In genomic region chr14:87745507-87746118, GRCh38 we compare ENCODE assay signal across 8 cellular contexts.
DNase-seq lines count a peak whose midpoint lies in the region; ATAC-seq, FAIRE-seq and TF ChIP-seq lines count a peak whose summit lies in the region.

No MANE protein-coding gene starts in this region.

- H2BK20ac ChIP-seq in H1 (ENCODE audit: low read length): no peak overlapping the region

- H3K18ac ChIP-seq in H1 (ENCODE audit: extremely low read depth, low read length): no peak overlapping the region

- ATAC-seq in HG02884 (IDR thresholded peaks at IDR 0.05; ENCODE audit: unreplicated experiment): peak; percentile 48

- H3K27me3 ChIP-seq in BE2C (no peaks in the 10 kb centered on the region), H1 (replicated peaks in 1 of 4; ENCODE audit: control insufficient read depth in 3 of 4, extremely low read depth in 1 of 4, insufficient read depth in 3 of 4, low read length in 3 of 4) (no peaks in the 10 kb centered on the region), parathyroid adenoma (ENCODE audit: control insufficient read depth, insufficient read depth, low read length) (no peaks in the 10 kb centered on the region)

- no peak overlapping the region for H2BK120ac ChIP-seq in H1 (replicated peaks; ENCODE audit: low read depth, low read length)

- H3K56ac ChIP-seq in H1 (replicated peaks; ENCODE audit: insufficient read length, low read depth, low read length): no peak overlapping the region

- H2AK5ac ChIP-seq in H1 (ENCODE audit: low read depth, low read length): no peak overlapping the region

- no peak overlapping the region for H2BK5ac ChIP-seq in H1 (ENCODE audit: low read depth, low read length)

- TF ChIP-seq CTCF in BE2C (IDR thresholded peaks at IDR 0.05; ENCODE audit: low read depth, low read length) (peak; percentile 79), GM12875 (IDR thresholded peaks at IDR 0.05; ENCODE audit: borderline replicate concordance, insufficient read depth, low read depth, low read length) (peak; percentile 78), H1 (IDR thresholded peaks at IDR 0.05; ENCODE audit: control extremely low read depth in 1 of 3, insufficient read depth in 1 of 3, low read depth in 1 of 3, low read length in 3 of 3) (peak; percentile 72 to 89 (median 86)), parathyroid adenoma (IDR thresholded peaks at IDR 0.05) (peak; percentile 36)

- H3K9me3 ChIP-seq in BE2C (no peaks in the 10 kb centered on the region), H1 (ENCODE audit: insufficient read depth in 2 of 2, low read depth in 1 of 2, low read length in 1 of 2) (no peaks in the 10 kb centered on the region), parathyroid adenoma (ENCODE audit: control insufficient read depth, low read length) (peaks cover 3% of the 10 kb centered on the region)

- H3K4me3 ChIP-seq in BE2C (ENCODE audit: low read depth, low read length) (no peak overlapping the region), GM12875 (ENCODE audit: low read depth, low read length) (no peak overlapping the region), H1 (ENCODE audit: extremely low read depth in 1 of 4, insufficient read depth in 2 of 4, low read depth in 3 of 4, low read length in 4 of 4) (no peak overlapping the region), parathyroid adenoma (ENCODE audit: low read depth, low read length) (no peak overlapping the region)

- H3K79me1 ChIP-seq in H1 (ENCODE audit: low read depth, low read length): no peaks in the 10 kb centered on the region

- no peaks in the 10 kb centered on the region for H3K4me1 Mint-ChIP-seq in immature natural killer cell

- TF ChIP-seq POLR2A in H1 (IDR thresholded peaks at IDR 0.05; ENCODE audit: control extremely low read depth in 1 of 2, low read depth in 2 of 2, low read length in 2 of 2): no peak

- DNase-seq in BE2C: peak; percentile 35
- DNase-seq in NCI-H524 treated with DMSO at 0.1 percent for 48 hours (lab: John Stamatoyannopoulos, UW): peak; percentile 28
- DNase-seq in H1 (ENCODE audit: low read depth in 1 of 2, low spot score in 2 of 2): peak; percentile 17 to 63
- no peak for DNase-seq in immature natural killer cell
- DNase-seq in DMS79 treated with DMSO at 0.1 percent for 48 hours (lab: John Stamatoyannopoulos, UW): no peak

- H3K36me3 Mint-ChIP-seq in immature natural killer cell: no peaks in the 10 kb centered on the region

- H2BK15ac ChIP-seq in H1 (ENCODE audit: low read length): no peak overlapping the region

- H3K27ac ChIP-seq in H1 (ENCODE audit: low read depth, low read length): no peak overlapping the region
- H3K27ac ChIP-seq in parathyroid adenoma: no peak overlapping the region

- TF ChIP-seq EP300 in H1 (IDR thresholded peaks at IDR 0.05; ENCODE audit: borderline replicate concordance in 1 of 2, low read depth in 2 of 2, low read length in 2 of 2): no peak

- H3K4me2 ChIP-seq in H1 (ENCODE audit: insufficient read depth in 1 of 2, low read depth in 2 of 2, low read length in 2 of 2) (no peak overlapping the region), parathyroid adenoma (ENCODE audit: low read length) (no peak overlapping the region)

- H3K4me1 ChIP-seq in BE2C (no peaks in the 10 kb centered on the region), H1 (replicated peaks in 1 of 4; ENCODE audit: control insufficient read depth in 3 of 4, insufficient read depth in 4 of 4, low read length in 3 of 4) (no peaks in the 10 kb centered on the region), parathyroid adenoma (no peaks in the 10 kb centered on the region)

- no peak overlapping the region for H3K4ac ChIP-seq in H1 (replicated peaks; ENCODE audit: insufficient read length, low read depth, low read length)

- peaks cover 0 to 6% (median 2%) of the 10 kb centered on the region in 3 donors for H3K27me3 Mint-ChIP-seq in immature natural killer cell (ENCODE audit: low read depth in 3 of 3)

- no peaks in the 10 kb centered on the region for H3K9me3 Mint-ChIP-seq in immature natural killer cell

- H2AFZ ChIP-seq in H1 (ENCODE audit: low read length) (no peak overlapping the region), parathyroid adenoma (no peak overlapping the region)

- no peaks in the 10 kb centered on the region for H4K20me1 ChIP-seq in H1 (replicated peaks in 1 of 2; ENCODE audit: control insufficient read depth in 1 of 2, insufficient read depth in 2 of 2, low read length in 2 of 2)

- FAIRE-seq in H1 (lab: Jason Lieb, UNC): peak; percentile 80

- no peak overlapping the region for H3K9ac ChIP-seq in H1 (replicated peaks in 1 of 4; ENCODE audit: extremely low read depth in 1 of 4, low read depth in 3 of 4, low read length in 3 of 4)
- no peak overlapping the region for H3K9ac ChIP-seq in parathyroid adenoma

- POLR2A ChIA-PET in H1 (lab: Charles Lee; ENCODE audit: partially characterized antibody): no interaction called here

- no peak overlapping the region for H4K91ac ChIP-seq in H1 (replicated peaks; ENCODE audit: insufficient read length, low read length)

- H2BK12ac ChIP-seq in H1 (ENCODE audit: low read depth, low read length): no peak overlapping the region

- no peak overlapping the region for H4K8ac ChIP-seq in H1 (ENCODE audit: extremely low read depth, insufficient read depth, low read length)

- WGBS in H1 (ENCODE audit: extremely low coverage in 1 of 2, insufficient coverage in 1 of 2, insufficient read length in 1 of 2, insufficient replicate concordance in 2 of 2, low coverage in 1 of 2, low lambda C conversion rate in 2 of 2, missing lambda C conversion rate in 1 of 2), 2 experiments: 66% methylated on average over 3 of the region's 3 CpGs; no CpG with 5 or more reads in 1 of the 2 experiments

- no peaks in the 10 kb centered on the region for H3K23me2 ChIP-seq in H1 (ENCODE audit: low read depth, low read length)

- H3K14ac ChIP-seq in H1 (ENCODE audit: insufficient read length): no peak overlapping the region

- no peak overlapping the region for H3K4me3 Mint-ChIP-seq in immature natural killer cell

- H3K36me3 ChIP-seq in BE2C (no peaks in the 10 kb centered on the region), H1 (ENCODE audit: control insufficient read depth in 2 of 4, insufficient read depth in 4 of 4, low read length in 3 of 4) (no peaks in the 10 kb centered on the region), parathyroid adenoma (ENCODE audit: control insufficient read depth, insufficient read depth, low read length) (no peaks in the 10 kb centered on the region)

- no peak overlapping the region for H4K5ac ChIP-seq in H1 (ENCODE audit: insufficient read length, low read depth, low read length)

- H3K23ac ChIP-seq in H1 (ENCODE audit: insufficient read length): no peak overlapping the region

- no peak overlapping the region for H3K27ac Mint-ChIP-seq in immature natural killer cell

- CTCF ChIA-PET in H1 (lab: Charles Lee; ENCODE audit: partially characterized antibody): interaction anchor here (0.6 to 6.7 kb wide), 38 partner anchors 9 to 1799 kb away, joined by 3 to 69 read pairs (median 4); no protein-coding TSS in a partner anchor

- H3K79me2 ChIP-seq in H1 (ENCODE audit: control insufficient read depth in 1 of 2, insufficient read depth in 2 of 2, low read length in 2 of 2) (no peaks in the 10 kb centered on the region), parathyroid adenoma (no peaks in the 10 kb centered on the region)

- TF ChIP-seq RAD21 in H1 (IDR thresholded peaks at IDR 0.05 in 1 of 2, conservative IDR thresholded peaks at IDR 0.05 in 1 of 2; ENCODE audit: low read depth in 2 of 2, low read length in 2 of 2): peak; percentile 63 to 70

TF ChIP-seq in H1, 55 proteins besides CTCF, POLR2A, EP300 and RAD21:
- TF ChIP-seq CEBPB (IDR thresholded peaks at IDR 0.05; ENCODE audit: low read depth, low read length) (peak; percentile 99), TEAD4 (IDR thresholded peaks at IDR 0.05; ENCODE audit: low read depth, low read length) (no peak)

Comparison
In these comparisons a context has a peak if more than half of its experiments do, and no peak if none do; other contexts are left out.
1. DNase-seq: peak in BE2C (single experiment), NCI-H524 treated with DMSO at 0.1 percent for 48 hours (single experiment) and H1 (2 of 2); none in immature natural killer cell (0 of 3) and DMS79 treated with DMSO at 0.1 percent for 48 hours (single experiment).
2. CTCF ChIP-seq: peak in every context shown above with its lines; median percentile 86 in H1; 79 in BE2C; 78 in GM12875; 36 in parathyroid adenoma.